1 cellular context compared by ENCODE assay signal in the genomic region with DNA sequence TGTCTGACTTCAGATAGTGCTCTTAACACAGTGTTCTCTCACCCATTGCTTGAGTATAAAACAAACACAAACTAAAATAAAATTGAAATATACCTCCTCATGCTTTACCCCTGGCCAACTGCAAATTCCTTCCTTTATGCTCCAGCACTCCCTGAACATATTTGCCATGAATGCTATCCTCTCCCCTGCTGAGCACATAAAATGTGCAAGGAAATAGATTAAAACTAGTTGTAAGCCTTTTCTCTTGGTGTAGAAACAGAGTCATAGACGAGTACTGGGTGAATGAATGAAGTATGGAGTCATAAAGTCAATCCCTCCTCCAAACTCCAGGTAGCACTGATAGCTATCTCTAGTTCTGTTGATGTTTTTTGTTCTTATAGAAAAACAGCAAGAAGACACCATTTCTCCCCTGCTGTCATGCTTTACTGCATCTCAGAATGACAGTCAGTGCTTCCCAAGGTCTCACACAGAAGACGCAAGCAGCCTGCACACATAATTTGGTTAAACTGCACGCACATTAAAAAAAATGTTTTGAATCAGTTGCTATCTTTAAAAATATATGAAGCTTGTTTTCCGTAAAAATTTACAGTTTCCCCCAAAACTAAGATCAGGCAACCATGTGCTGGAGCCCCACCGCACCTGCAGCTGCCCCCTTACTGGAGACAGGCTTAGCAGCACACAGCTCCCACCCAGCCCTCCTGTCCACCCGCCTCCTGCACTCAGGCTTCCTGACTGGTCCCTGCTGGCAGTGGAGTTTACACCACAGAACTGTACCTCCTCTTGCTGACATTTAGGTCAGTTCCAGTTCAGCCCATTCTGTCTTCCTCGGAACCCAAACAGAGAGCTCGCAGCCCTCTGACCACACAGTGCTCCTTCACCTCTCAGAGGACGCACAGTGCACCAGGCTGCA.
TF ChIP-seq lines count a peak whose summit lies in the region.

No MANE protein-coding gene starts in this region.

TF ChIP-seq in WTC11, 78 proteins besides CTCF, POLR2A, EP300 and RAD21 (continued from another document):
- TF ChIP-seq, protein P1, sequence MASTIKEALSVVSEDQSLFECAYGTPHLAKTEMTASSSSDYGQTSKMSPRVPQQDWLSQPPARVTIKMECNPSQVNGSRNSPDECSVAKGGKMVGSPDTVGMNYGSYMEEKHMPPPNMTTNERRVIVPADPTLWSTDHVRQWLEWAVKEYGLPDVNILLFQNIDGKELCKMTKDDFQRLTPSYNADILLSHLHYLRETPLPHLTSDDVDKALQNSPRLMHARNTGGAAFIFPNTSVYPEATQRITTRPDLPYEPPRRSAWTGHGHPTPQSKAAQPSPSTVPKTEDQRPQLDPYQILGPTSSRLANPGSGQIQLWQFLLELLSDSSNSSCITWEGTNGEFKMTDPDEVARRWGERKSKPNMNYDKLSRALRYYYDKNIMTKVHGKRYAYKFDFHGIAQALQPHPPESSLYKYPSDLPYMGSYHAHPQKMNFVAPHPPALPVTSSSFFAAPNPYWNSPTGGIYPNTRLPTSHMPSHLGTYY (CRISPR knock-in tag; IDR thresholded peaks at IDR 0.05): no peak
- TF ChIP-seq, protein P2, sequence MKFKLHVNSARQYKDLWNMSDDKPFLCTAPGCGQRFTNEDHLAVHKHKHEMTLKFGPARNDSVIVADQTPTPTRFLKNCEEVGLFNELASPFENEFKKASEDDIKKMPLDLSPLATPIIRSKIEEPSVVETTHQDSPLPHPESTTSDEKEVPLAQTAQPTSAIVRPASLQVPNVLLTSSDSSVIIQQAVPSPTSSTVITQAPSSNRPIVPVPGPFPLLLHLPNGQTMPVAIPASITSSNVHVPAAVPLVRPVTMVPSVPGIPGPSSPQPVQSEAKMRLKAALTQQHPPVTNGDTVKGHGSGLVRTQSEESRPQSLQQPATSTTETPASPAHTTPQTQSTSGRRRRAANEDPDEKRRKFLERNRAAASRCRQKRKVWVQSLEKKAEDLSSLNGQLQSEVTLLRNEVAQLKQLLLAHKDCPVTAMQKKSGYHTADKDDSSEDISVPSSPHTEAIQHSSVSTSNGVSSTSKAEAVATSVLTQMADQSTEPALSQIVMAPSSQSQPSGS (CRISPR knock-in tag; IDR thresholded peaks at IDR 0.05; ENCODE audit: borderline replicate concordance, low read depth): no peak
- TF ChIP-seq, protein P3, sequence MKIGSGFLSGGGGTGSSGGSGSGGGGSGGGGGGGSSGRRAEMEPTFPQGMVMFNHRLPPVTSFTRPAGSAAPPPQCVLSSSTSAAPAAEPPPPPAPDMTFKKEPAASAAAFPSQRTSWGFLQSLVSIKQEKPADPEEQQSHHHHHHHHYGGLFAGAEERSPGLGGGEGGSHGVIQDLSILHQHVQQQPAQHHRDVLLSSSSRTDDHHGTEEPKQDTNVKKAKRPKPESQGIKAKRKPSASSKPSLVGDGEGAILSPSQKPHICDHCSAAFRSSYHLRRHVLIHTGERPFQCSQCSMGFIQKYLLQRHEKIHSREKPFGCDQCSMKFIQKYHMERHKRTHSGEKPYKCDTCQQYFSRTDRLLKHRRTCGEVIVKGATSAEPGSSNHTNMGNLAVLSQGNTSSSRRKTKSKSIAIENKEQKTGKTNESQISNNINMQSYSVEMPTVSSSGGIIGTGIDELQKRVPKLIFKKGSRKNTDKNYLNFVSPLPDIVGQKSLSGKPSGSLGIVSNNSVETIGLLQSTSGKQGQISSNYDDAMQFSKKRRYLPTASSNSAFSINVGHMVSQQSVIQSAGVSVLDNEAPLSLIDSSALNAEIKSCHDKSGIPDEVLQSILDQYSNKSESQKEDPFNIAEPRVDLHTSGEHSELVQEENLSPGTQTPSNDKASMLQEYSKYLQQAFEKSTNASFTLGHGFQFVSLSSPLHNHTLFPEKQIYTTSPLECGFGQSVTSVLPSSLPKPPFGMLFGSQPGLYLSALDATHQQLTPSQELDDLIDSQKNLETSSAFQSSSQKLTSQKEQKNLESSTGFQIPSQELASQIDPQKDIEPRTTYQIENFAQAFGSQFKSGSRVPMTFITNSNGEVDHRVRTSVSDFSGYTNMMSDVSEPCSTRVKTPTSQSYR (CRISPR knock-in tag; IDR thresholded peaks at IDR 0.05): no peak
- TF ChIP-seq NFYB (CRISPR knock-in tag; conservative IDR thresholded peaks at IDR 0.05; ENCODE audit: low read depth) (no peak), SOX15 (CRISPR knock-in tag; IDR thresholded peaks at IDR 0.05) (no peak), GRHL2 (CRISPR knock-in tag; IDR thresholded peaks at IDR 0.05; ENCODE audit: insufficient replicate concordance, severe bottlenecking) (no peak), ZBTB21 (CRISPR knock-in tag; IDR thresholded peaks at IDR 0.05; ENCODE audit: borderline replicate concordance) (no peak), MLX (CRISPR knock-in tag; IDR thresholded peaks at IDR 0.05) (no peak), ZNF232 (CRISPR knock-in tag; IDR thresholded peaks at IDR 0.05) (no peak)
- TF ChIP-seq, protein P4, sequence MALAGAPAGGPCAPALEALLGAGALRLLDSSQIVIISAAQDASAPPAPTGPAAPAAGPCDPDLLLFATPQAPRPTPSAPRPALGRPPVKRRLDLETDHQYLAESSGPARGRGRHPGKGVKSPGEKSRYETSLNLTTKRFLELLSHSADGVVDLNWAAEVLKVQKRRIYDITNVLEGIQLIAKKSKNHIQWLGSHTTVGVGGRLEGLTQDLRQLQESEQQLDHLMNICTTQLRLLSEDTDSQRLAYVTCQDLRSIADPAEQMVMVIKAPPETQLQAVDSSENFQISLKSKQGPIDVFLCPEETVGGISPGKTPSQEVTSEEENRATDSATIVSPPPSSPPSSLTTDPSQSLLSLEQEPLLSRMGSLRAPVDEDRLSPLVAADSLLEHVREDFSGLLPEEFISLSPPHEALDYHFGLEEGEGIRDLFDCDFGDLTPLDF (CRISPR knock-in tag; IDR thresholded peaks at IDR 0.05): no peak
